In genomic region chr14:57865450-57866198, GRCh38 we compare ENCODE assay signal across 11 cellular contexts. TPM values are rescaled to one million over a fixed set of nuclear protein-coding genes. Genes with fewer than 3 reads are reported as not detected.
DNase-seq lines count a peak whose midpoint lies in the region; ATAC-seq, FAIRE-seq and TF ChIP-seq lines count a peak whose summit lies in the region.
"Had no signal": no experiment of that assay in that cellular context is flagged by ENCODE, and none has a peak within 500 bp of the region (broad histone marks: within the 10 kb centered on the region; RNA-seq: fewer than 3 reads in every experiment).

Gene SLC35F4, minus strand, starts transcription at chr14:57866092.

- DNase-seq in Right ventricle myocardium superior, result peak; percentile 33
- DNase-seq in Right ventricle myocardium inferior (ENCODE audit: missing footprints), result no peak
- no peak for DNase-seq in GM12878 (ENCODE audit: low read depth, low spot score)
- peak; percentile 22 for DNase-seq in kidney glomerular epithelial cell (lab: John Stamatoyannopoulos, UW)
- DNase-seq in vagina (ENCODE audit: extremely low spot score in 2 of 2), result no peak
- no peak for DNase-seq in dedifferentiated amniotic fluid mesenchymal stem cell (ENCODE audit: extremely low spot score)
- no peak for DNase-seq in esophagus squamous epithelium (lab: John Stamatoyannopoulos, UW)

- no peaks in the 10 kb centered on the region for H3K9me3 ChIP-seq in GM12878 (replicated peaks; ENCODE audit: control insufficient read depth, insufficient read depth, low read length)
- H3K9me3 ChIP-seq in vagina, result no peaks in the 10 kb centered on the region
- H3K9me3 ChIP-seq in esophagus squamous epithelium, result no peaks in the 10 kb centered on the region
- H3K9me3 ChIP-seq: neutrophil, SJSA1, upper lobe of left lung had no signal

- FAIRE-seq in GM12878 (lab: Jason Lieb, UNC), result no peak

- no peak within 1 kb of the TSS for H3K27ac ChIP-seq in GM12878 (ENCODE audit: control insufficient read depth, insufficient read depth)
- H3K27ac ChIP-seq in vagina, result no peak within 1 kb of the TSS
- H3K27ac ChIP-seq in esophagus squamous epithelium, result no peak within 1 kb of the TSS
- H3K27ac ChIP-seq: neutrophil, SJSA1, upper lobe of left lung had no signal

- H3K27me3 ChIP-seq in GM12878 (replicated peaks in 1 of 2; ENCODE audit: control insufficient read depth in 2 of 2, insufficient read depth in 2 of 2, low read length in 1 of 2) (no peaks in the 10 kb centered on the region; a peak in 1 of 4 replicates), vagina (peaks cover 5% of the 10 kb centered on the region), esophagus squamous epithelium (peaks cover 4 to 59% (median 12%) of the 10 kb centered on the region in 4 donors)

- TF ChIP-seq CTCF in GM12878 (IDR thresholded peaks at IDR 0.05 in 2 of 3, conservative IDR thresholded peaks at IDR 0.05 in 1 of 3; ENCODE audit: control insufficient read depth in 2 of 3, extremely low read depth in 1 of 3, insufficient read depth in 1 of 3, low read depth in 3 of 3, low read length in 3 of 3) (no peak), vagina (IDR thresholded peaks at IDR 0.05) (no peak), esophagus squamous epithelium (IDR thresholded peaks at IDR 0.05) (no peak)

- H3K79me2 ChIP-seq in GM12878 (ENCODE audit: control insufficient read depth, insufficient read depth, low read length), result no peaks in the 10 kb centered on the region

- TF ChIP-seq EP300 in GM12878 (IDR thresholded peaks at IDR 0.05; ENCODE audit: borderline replicate concordance in 1 of 2, control insufficient read depth in 1 of 2, low read depth in 2 of 2, low read length in 2 of 2), result no peak

- intact Hi-C loops in Right ventricle myocardium superior (cut with DNase I) (no loop called here), Right ventricle myocardium inferior (cut with DNase I) (no loop called here), GM12878 (cut with micrococcal nuclease; ENCODE audit: unreplicated experiment) (no loop called here), vagina (cut with DNase I) (no loop called here), esophagus squamous epithelium (cut with DNase I) (no loop called here)

- ATAC-seq in Right ventricle myocardium superior (ENCODE audit: poor library complexity), result no peak
- ATAC-seq in Right ventricle myocardium inferior, result no peak
- no peak for ATAC-seq in GM12878
- ATAC-seq in GM21529 (IDR thresholded peaks at IDR 0.05; ENCODE audit: unreplicated experiment), result no peak

- TF ChIP-seq POLR2A in GM12878 (IDR thresholded peaks at IDR 0.05; ENCODE audit: low read depth, low read length) (no peak), vagina (IDR thresholded peaks at IDR 0.05) (no peak), esophagus squamous epithelium (IDR thresholded peaks at IDR 0.05) (no peak)

- no peak within 1 kb of the TSS for H3K9ac ChIP-seq in GM12878 (ENCODE audit: control insufficient read depth, insufficient read depth, low read length)

- SMC1A ChIA-PET in GM12878 (lab: Charles Lee; ENCODE audit: uncharacterized antibody, unreplicated experiment), result no interaction called here

- WGBS in GM12878 (ENCODE audit: insufficient coverage, insufficient replicate concordance, low lambda C conversion rate, missing lambda C conversion rate), result 67% methylated on average over 52 of the region's 87 CpGs
- 0 to 20% methylated on average over 9 to 11 of the region's 87 CpGs for WGBS in esophagus squamous epithelium, 2 donors

- in situ Hi-C loops in GM12878 (cut with MboI), result no loop called here

- H3K36me3 ChIP-seq in GM12878 (ENCODE audit: control insufficient read depth in 2 of 2, insufficient read depth in 2 of 2, low read length in 1 of 2) (no peaks in the 10 kb centered on the region), vagina (no peaks in the 10 kb centered on the region), esophagus squamous epithelium (no peaks in the 10 kb centered on the region)
- H3K36me3 ChIP-seq: neutrophil, SJSA1, upper lobe of left lung had no signal

- CTCF ChIA-PET in GM12878 (lab: Yijun Ruan, JAX), result no interaction called here

- no peaks in the 10 kb centered on the region for H4K20me1 ChIP-seq in GM12878 (ENCODE audit: control insufficient read depth, insufficient read depth)

- H3K4me2 ChIP-seq in GM12878 (ENCODE audit: control insufficient read depth, insufficient read depth), result no peak within 1 kb of the TSS

- POLR2A ChIA-PET in GM12878 (lab: Charles Lee), result no interaction called here

- no TSS peak for BruUV-seq in GM12878 (replicated peaks; lab: Mats Ljungman, UMichigan)

- RAD21 ChIA-PET in GM12878 (lab: Charles Lee; ENCODE audit: unreplicated experiment), result no interaction called here

- no peaks in the 10 kb centered on the region for H3K4me1 ChIP-seq in GM12878 (ENCODE audit: control insufficient read depth, insufficient read depth, low read length)
- H3K4me1 ChIP-seq in vagina, result peaks cover 10% of the 10 kb centered on the region
- peaks cover 3 to 18% (median 8%) of the 10 kb centered on the region in 3 donors for H3K4me1 ChIP-seq in esophagus squamous epithelium
- H3K4me1 ChIP-seq: SJSA1 had no signal

- H3K4me3 ChIP-seq in GM12878, result no peak within 1 kb of the TSS
- H3K4me3 ChIP-seq in vagina, result peak within 1 kb of the TSS; percentile 18 to 29
- peak within 1 kb of the TSS in 2 of 4 donors; percentile 23 to 45 for H3K4me3 ChIP-seq in esophagus squamous epithelium
- H3K4me3 ChIP-seq: SJSA1, upper lobe of left lung had no signal

- no peak within 1 kb of the TSS for H2AFZ ChIP-seq in GM12878 (ENCODE audit: control insufficient read depth, low read depth, low read length)

- TF ChIP-seq RAD21 in GM12878 (IDR thresholded peaks at IDR 0.05; ENCODE audit: insufficient read depth, low read depth, low read length), result no peak

TF ChIP-seq in GM12878, 131 proteins besides CTCF, POLR2A, EP300 and RAD21:
- no peak for TF ChIP-seq TARDBP (IDR thresholded peaks at IDR 0.05; ENCODE audit: borderline replicate concordance)
- TF ChIP-seq REST (IDR thresholded peaks at IDR 0.05; ENCODE audit: low read depth, low read length), result peak; percentile 70
TF ChIP-seq in GM12878: peak in this region for 1.

RNA-seq across cellular contexts. Expression of gene SLC35F4, which starts in this region (rescaled TPM):
- total RNA-seq in Right ventricle myocardium superior (not detected), Right ventricle myocardium inferior (not detected), GM12878 (2014; rRNA removed) (not detected in 2 replicates), GM12878 (2014; rRNA removed; fragmentation: Illumina TruSeq; extraction: Trizol) (not detected in 2 replicates), GM12878 (2021) (not detected in 2 replicates), vagina (not detected), esophagus squamous epithelium (not detected)
- not detected in 2 replicates for total RNA-seq in GM12878 (2013; cell fraction: nucleolus; rRNA removed)
- not detected for polyA plus RNA-seq in GM12878 (2011; ENCODE audit: low read depth)
- polyA plus RNA-seq in GM12878 (2011; rRNA removed) (0.30 and 0.79 TPM in 2 replicates), GM12878 (2014; fragmentation: Illumina TruSeq; extraction: Trizol) (not detected in 2 replicates), GM12878 (2014; fragmentation: Nextera tagmentation; extraction: Ambion mirVana) (under 1 TPM in 1 of 2 experiments, not detected in 1; 0.06 TPM), GM12878 (2014; rRNA removed) (0.04 TPM in 1 of 2 replicates, not detected in the other), GM12878 (2016; fragmentation: Nextera tagmentation; extraction: Ambion mirVana) (not detected)
- 0.12 and 0.15 TPM in 2 replicates for polyA plus RNA-seq in GM12878 (2011; cell fraction: cytosol; rRNA removed)
- 0.51 and 0.57 TPM in 2 replicates for polyA plus RNA-seq in GM12878 (2011; cell fraction: nucleus; rRNA removed)
- polyA plus RNA-seq in GM12878 (2012), result not detected in 2 replicates
- 0.72 TPM in 1 of 2 replicates, not detected in the other for polyA minus RNA-seq in GM12878 (2011; rRNA and poly(A)+ RNA removed)
- polyA minus RNA-seq in GM12878 (2011; cell fraction: cytosol; rRNA and poly(A)+ RNA removed), result not detected in 2 replicates
- 0.48 and 0.97 TPM in 2 replicates for polyA minus RNA-seq in GM12878 (2011; cell fraction: nucleus; rRNA and poly(A)+ RNA removed)
- total RNA-seq: SJSA1, upper lobe of left lung had no signal

Comparison
In these comparisons a context has a peak if more than half of its experiments do, and no peak if none do; other contexts are left out.
1. Peak in DNase-seq in Right ventricle myocardium superior; RNA of the gene not detected or under 1 TPM.